ENCODE assay signal across 7 cellular contexts in genomic region chr2:32456808-32457207, GRCh38.
"Had no signal": no experiment of that assay in that cellular context is flagged by ENCODE, and none has a peak within 500 bp of the region (broad histone marks: within the 10 kb centered on the region; RNA-seq: fewer than 3 reads in every experiment).

No MANE protein-coding gene starts in this region.

- H3K27ac ChIP-seq: GM23248 had no signal

- H3K27me3 Mint-ChIP-seq: IgD-negative memory B cell had no signal

- H3K4me3 Mint-ChIP-seq: IgD-negative memory B cell had no signal

- ATAC-seq: HCT116 had no signal

- FAIRE-seq: HTR-8/SVneo had no signal

- H3K9me3 Mint-ChIP-seq: IgD-negative memory B cell had no signal

- H3K9me3 ChIP-seq: HAP-1 had no signal

- DNase-seq: GM23248, GOT3, H7 had no signal

- H2AFZ ChIP-seq: GM23248 had no signal

- H3K9ac ChIP-seq: GM23248 had no signal

- H3K4me3 ChIP-seq: GM23248, HAP-1 had no signal
